Comparison of ENCODE assay signal across 23 cellular contexts in the genomic region with DNA sequence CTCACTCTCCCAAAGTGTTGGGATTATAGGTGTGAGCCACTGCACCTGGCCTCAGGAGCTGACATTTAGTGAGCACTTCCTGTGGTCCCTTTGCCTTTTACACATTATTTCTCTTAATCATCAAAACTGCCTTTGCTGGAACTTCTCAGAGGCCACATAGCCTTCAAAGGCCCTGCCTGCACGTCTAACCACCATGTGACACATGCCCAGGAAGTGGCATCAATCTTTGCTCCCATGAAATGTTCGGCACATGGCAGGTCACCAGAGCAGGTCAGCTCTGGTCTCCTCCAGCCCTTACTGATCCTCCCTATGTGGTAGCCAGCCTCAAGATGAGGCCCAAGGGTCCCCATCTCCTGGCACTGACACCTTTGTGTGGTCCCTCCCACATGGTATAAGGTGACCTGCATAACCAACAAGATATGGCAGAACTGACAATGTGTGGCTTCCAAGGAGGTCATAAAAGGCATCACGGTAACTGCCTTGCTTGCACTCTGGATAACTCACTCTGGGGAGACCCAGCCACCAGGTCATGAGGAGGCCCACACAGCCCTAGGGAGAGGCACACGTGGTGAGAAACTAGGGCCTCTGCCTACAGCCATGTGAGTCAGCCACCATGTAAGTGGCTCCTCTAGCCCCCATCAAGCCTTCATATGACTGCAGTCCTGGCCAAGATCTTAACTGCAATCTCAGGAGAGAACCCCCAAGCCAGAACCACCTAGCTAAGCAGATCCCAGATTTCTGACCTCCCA. TPM values are rescaled to one million over a fixed set of nuclear protein-coding genes. Genes with fewer than 3 reads are reported as not detected.
DNase-seq lines count a peak whose midpoint lies in the region; ATAC-seq, FAIRE-seq and TF ChIP-seq lines count a peak whose summit lies in the region.
"Had no signal": no experiment of that assay in that cellular context is flagged by ENCODE, and none has a peak within 500 bp of the region (broad histone marks: within the 10 kb centered on the region; RNA-seq: fewer than 3 reads in every experiment).

No MANE protein-coding gene starts in this region.

- no peak overlapping the region for H3K27ac Mint-ChIP-seq in activated CD4-positive, alpha-beta T cell treated with anti-CD3 and anti-CD28 coated beads, Interleukin-2, amount 10 ng/mL, durations not matched to agents 7 days and 5 days

- 42% methylated on average over 4 of the region's 4 CpGs for WGBS in HepG2 (ENCODE audit: low lambda C conversion rate)

- peaks cover under 1% of the 10 kb centered on the region; the same call in 1 of the 2 replicates for H3K4me1 ChIP-seq in HepG2 (ENCODE audit: insufficient read depth, low read length)
- H3K4me1 ChIP-seq: adrenal gland, BE2C, lower lobe of right lung, upper lobe of left lung had no signal

- no peaks in the 10 kb centered on the region for H3K36me3 Mint-ChIP-seq in activated CD4-positive, alpha-beta T cell treated with anti-CD3 and anti-CD28 coated beads, Interleukin-2, amount 10 ng/mL, durations not matched to agents 7 days and 5 days (ENCODE audit: low read depth)

- BruUV-seq in HepG2 (replicated peaks; lab: Mats Ljungman, UMichigan): no TSS peak

- H3K4me3 ChIP-seq in HepG2 (replicated peaks in 1 of 3; ENCODE audit: insufficient read depth in 1 of 3, low read depth in 2 of 3, low read length in 3 of 3): no peak overlapping the region
- H3K4me3 ChIP-seq: adrenal gland, hepatocyte, lower lobe of right lung, upper lobe of left lung had no signal

- H3K27ac ChIP-seq in HepG2 (ENCODE audit: extremely low read length, insufficient read depth, low read length): no peak overlapping the region
- H3K27ac ChIP-seq: adrenal gland, foreskin keratinocyte, hepatocyte, lower lobe of right lung, upper lobe of left lung had no signal

- POLR2A ChIA-PET in activated CD4-positive, alpha-beta T cell treated with anti-CD3 and anti-CD28 coated beads, Interleukin-2, amount 10 ng/mL, durations not matched to agents 7 days and 5 days (lab: Charles Lee): no interaction called here
- POLR2A ChIA-PET in HepG2 (lab: Yijun Ruan, JAX): no interaction called here

- TF ChIP-seq POLR2A in HepG2 (IDR thresholded peaks at IDR 0.05; ENCODE audit: insufficient read depth in 1 of 2, low read depth in 2 of 2, low read length in 2 of 2): no peak

- H3K79me2 ChIP-seq in HepG2 (ENCODE audit: insufficient read depth, low read length): no peaks in the 10 kb centered on the region
- H3K79me2 ChIP-seq: hepatocyte had no signal

- no peaks in the 10 kb centered on the region for H3K9me3 Mint-ChIP-seq in activated CD4-positive, alpha-beta T cell treated with anti-CD3 and anti-CD28 coated beads, Interleukin-2, amount 10 ng/mL, durations not matched to agents 7 days and 5 days

- no peaks in the 10 kb centered on the region for H4K20me1 ChIP-seq in HepG2 (ENCODE audit: insufficient read depth, low read length)

- H2AFZ ChIP-seq in HepG2 (ENCODE audit: low read length): no peak overlapping the region
- H2AFZ ChIP-seq: hepatocyte had no signal

- H3K27me3 ChIP-seq in HepG2 (ENCODE audit: control insufficient read depth in 1 of 2, insufficient read depth in 2 of 2, low read length in 2 of 2): peaks cover 5 to 27% of the 10 kb centered on the region in 2 experiments; a peak in 4 of 5 replicates
- H3K27me3 ChIP-seq: adrenal gland, BE2C, foreskin keratinocyte, hepatocyte, upper lobe of left lung had no signal

- ATAC-seq in HepG2: peak; percentile 50
- ATAC-seq in GM21381 (IDR thresholded peaks at IDR 0.05; ENCODE audit: unreplicated experiment): no peak
- ATAC-seq: foreskin keratinocyte had no signal

- TF ChIP-seq CTCF in HepG2 (CRISPR knock-in tag; IDR thresholded peaks at IDR 0.05): no peak

- in situ Hi-C loops in HepG2 (cut with HindIII; ENCODE audit: extremely low pct_ligation_motif_present, low pct_unique_long_range_greater_than_20kb): no loop called here

- peak; percentile 67 for DNase-seq in activated CD4-positive, alpha-beta T cell treated with anti-CD3 and anti-CD28 coated beads for 48 hours
- DNase-seq in activated CD4-positive, alpha-beta T cell treated with anti-CD3 and anti-CD28 coated beads, Interleukin-2, amount 10 ng/mL, durations not matched to agents 7 days and 5 days: no peak
- peak; percentile 7 for DNase-seq in AG08396 (ENCODE audit: low spot score)
- peak; percentile 60 to 69 for DNase-seq in activated T-cell treated with anti-CD3 and anti-CD28 coated beads, Interleukin-2, amount 50 U/mL, for 48 hours
- DNase-seq in HepG2 (ENCODE audit: low spot score): no peak
- DNase-seq in T1000 (lab: John Stamatoyannopoulos, UW): no peak
- DNase-seq in cerebellum (ENCODE audit: low spot score): no peak
- DNase-seq: adrenal gland, BE2C, foreskin keratinocyte, lower lobe of right lung, NCI-H1436 treated with DMSO at 0.1 percent for 48 hours, NCI-H2171, NCI-H526, nucleus accumbens, retina, SW 1271, upper lobe of left lung had no signal

- H3K9ac ChIP-seq in HepG2 (ENCODE audit: insufficient read depth, low read depth, low read length): no peak overlapping the region

- no peak for TF ChIP-seq RAD21 in HepG2 (CRISPR knock-in tag; IDR thresholded peaks at IDR 0.05)

- no peak for FAIRE-seq in HepG2 (lab: Jason Lieb, UNC)
- FAIRE-seq: G401.6, H54, islet of Langerhans had no signal

- CTCF ChIA-PET in activated CD4-positive, alpha-beta T cell treated with anti-CD3 and anti-CD28 coated beads, Interleukin-2, amount 10 ng/mL, durations not matched to agents 7 days and 5 days (lab: Charles Lee): interaction anchor here (0.5 to 4.8 kb wide), 3 partner anchors 11 to 759 kb away, joined by 3 to 36 read pairs (median 6); no protein-coding TSS in a partner anchor
- CTCF ChIA-PET in HepG2 (lab: Yijun Ruan, JAX; ENCODE audit: low intra/inter-chr PET ratio, low total read pairs): no interaction called here

- no peaks in the 10 kb centered on the region for H3K9me3 ChIP-seq in HepG2 (ENCODE audit: low read length)
- H3K9me3 ChIP-seq: adrenal gland, BE2C, lower lobe of right lung, upper lobe of left lung had no signal

- TF ChIP-seq EP300 in HepG2 (IDR thresholded peaks at IDR 0.05; ENCODE audit: low read depth in 2 of 2, low read length in 2 of 2) (no peak), HepG2 (CRISPR knock-in tag; IDR thresholded peaks at IDR 0.05; ENCODE audit: borderline replicate concordance) (no peak)

- no peak overlapping the region for H3K4me2 ChIP-seq in HepG2 (ENCODE audit: low read depth, low read length)
- H3K4me2 ChIP-seq: hepatocyte had no signal

- peaks cover 14% of the 10 kb centered on the region for H3K4me1 Mint-ChIP-seq in activated CD4-positive, alpha-beta T cell treated with anti-CD3 and anti-CD28 coated beads, Interleukin-2, amount 10 ng/mL, durations not matched to agents 7 days and 5 days

- intact Hi-C loops in HepG2 (cut with micrococcal nuclease; ENCODE audit: unreplicated experiment): no loop called here

- H3K27me3 Mint-ChIP-seq in activated CD4-positive, alpha-beta T cell treated with anti-CD3 and anti-CD28 coated beads, Interleukin-2, amount 10 ng/mL, durations not matched to agents 7 days and 5 days: no peaks in the 10 kb centered on the region

- no peaks in the 10 kb centered on the region for H3K36me3 ChIP-seq in HepG2 (replicated peaks in 1 of 2; ENCODE audit: control insufficient read depth in 1 of 2, insufficient read depth in 2 of 2, low read length in 2 of 2)
- H3K36me3 ChIP-seq: adrenal gland, BE2C, lower lobe of right lung, upper lobe of left lung had no signal

- H3K4me3 Mint-ChIP-seq in activated CD4-positive, alpha-beta T cell treated with anti-CD3 and anti-CD28 coated beads, Interleukin-2, amount 10 ng/mL, durations not matched to agents 7 days and 5 days: no peak overlapping the region

RNA-seq across cellular contexts. Expression of a gene that starts 28.8 kb away (rescaled TPM):
- 100 to 1,000 TPM; 291 to 318 TPM for total RNA-seq in activated CD4-positive, alpha-beta T cell treated with anti-CD3 and anti-CD28 coated beads, Interleukin-2, amount 10 ng/mL, durations not matched to agents 7 days and 5 days
- total RNA-seq in HepG2 (2016; rRNA removed; fragmentation: Illumina TruSeq; extraction: Trizol) (145 and 150 TPM in 2 replicates), cerebellum (17.6 TPM)
- 82.4 and 94.2 TPM in 2 replicates for total RNA-seq in HepG2 (2016; cell fraction: cytosol; rRNA removed; fragmentation: Illumina TruSeq; extraction: Trizol; ENCODE audit: low read depth)
- 136 and 144 TPM in 2 replicates for total RNA-seq in HepG2 (2016; cell fraction: insoluble cytoplasmic fraction; rRNA removed; fragmentation: Illumina TruSeq; extraction: Trizol)
- total RNA-seq in HepG2 (2016; cell fraction: membrane; rRNA removed; fragmentation: Illumina TruSeq; extraction: Trizol): 218 and 242 TPM in 2 replicates
- 54.7 and 67.6 TPM in 2 replicates for total RNA-seq in HepG2 (2016; cell fraction: nucleus; rRNA removed; fragmentation: Illumina TruSeq; extraction: Trizol)
- 110 and 117 TPM in 2 replicates for polyA plus RNA-seq in HepG2 (2011; rRNA removed)
- polyA plus RNA-seq in HepG2 (2011; cell fraction: cytosol; rRNA removed): 75.3 and 119 TPM in 2 replicates
- polyA plus RNA-seq in HepG2 (2011; cell fraction: nucleus; rRNA removed): 94.8 and 98.5 TPM in 2 replicates
- 124 and 156 TPM in 2 replicates for polyA plus RNA-seq in HepG2 (2012)
- polyA plus RNA-seq in HepG2 (2016; cell fraction: cytosol; fragmentation: Illumina TruSeq; extraction: Trizol; ENCODE audit: low read depth): 263 TPM in 2 replicates
- 365 and 450 TPM in 2 replicates for polyA plus RNA-seq in HepG2 (2016; cell fraction: insoluble cytoplasmic fraction; fragmentation: Illumina TruSeq; extraction: Trizol; ENCODE audit: low read depth)
- polyA plus RNA-seq in HepG2 (2016; cell fraction: membrane; fragmentation: Illumina TruSeq; extraction: Trizol; ENCODE audit: low read depth): 531 and 581 TPM in 2 replicates
- polyA plus RNA-seq in HepG2 (2016; cell fraction: nucleus; fragmentation: Illumina TruSeq; extraction: Trizol; ENCODE audit: insufficient read depth, low read depth): 216 and 222 TPM in 2 replicates
- 74.1 and 108 TPM in 2 replicates for polyA minus RNA-seq in HepG2 (2011; rRNA and poly(A)+ RNA removed; ENCODE audit: low replicate concordance)
- polyA minus RNA-seq in HepG2 (2011; cell fraction: cytosol; rRNA and poly(A)+ RNA removed): 75.7 and 94.8 TPM in 2 replicates
- polyA minus RNA-seq in HepG2 (2011; cell fraction: nucleus; rRNA and poly(A)+ RNA removed): 17.0 and 21.0 TPM in 2 replicates

RNA-seq across cellular contexts. Expression of a gene that starts 40.9 kb away (rescaled TPM):
- total RNA-seq in activated CD4-positive, alpha-beta T cell treated with anti-CD3 and anti-CD28 coated beads, Interleukin-2, amount 10 ng/mL, durations not matched to agents 7 days and 5 days: 10 to 100 TPM; 22.4 to 23.1 TPM
- total RNA-seq in HepG2 (2016; rRNA removed; fragmentation: Illumina TruSeq; extraction: Trizol) (11.2 and 15.3 TPM in 2 replicates), cerebellum (15.9 TPM)
- total RNA-seq in HepG2 (2016; cell fraction: cytosol; rRNA removed; fragmentation: Illumina TruSeq; extraction: Trizol; ENCODE audit: low read depth): 78.6 and 81.3 TPM in 2 replicates
- 9.2 and 15.5 TPM in 2 replicates for total RNA-seq in HepG2 (2016; cell fraction: insoluble cytoplasmic fraction; rRNA removed; fragmentation: Illumina TruSeq; extraction: Trizol)
- total RNA-seq in HepG2 (2016; cell fraction: membrane; rRNA removed; fragmentation: Illumina TruSeq; extraction: Trizol): 58.3 and 62.1 TPM in 2 replicates
- total RNA-seq in HepG2 (2016; cell fraction: nucleus; rRNA removed; fragmentation: Illumina TruSeq; extraction: Trizol): 7.2 and 10.1 TPM in 2 replicates
- polyA plus RNA-seq in HepG2 (2011; rRNA removed): 8.8 and 11.9 TPM in 2 replicates
- 9.0 and 13.2 TPM in 2 replicates for polyA plus RNA-seq in HepG2 (2011; cell fraction: cytosol; rRNA removed)
- polyA plus RNA-seq in HepG2 (2011; cell fraction: nucleus; rRNA removed): 14.4 and 18.0 TPM in 2 replicates
- polyA plus RNA-seq in HepG2 (2012): 3.4 and 5.5 TPM in 2 replicates
- polyA plus RNA-seq in HepG2 (2016; cell fraction: cytosol; fragmentation: Illumina TruSeq; extraction: Trizol; ENCODE audit: low read depth): 91.0 and 94.0 TPM in 2 replicates
- polyA plus RNA-seq in HepG2 (2016; cell fraction: insoluble cytoplasmic fraction; fragmentation: Illumina TruSeq; extraction: Trizol; ENCODE audit: low read depth): 9.6 and 11.4 TPM in 2 replicates
- polyA plus RNA-seq in HepG2 (2016; cell fraction: membrane; fragmentation: Illumina TruSeq; extraction: Trizol; ENCODE audit: low read depth): 61.6 and 63.3 TPM in 2 replicates
- 13.3 and 16.8 TPM in 2 replicates for polyA plus RNA-seq in HepG2 (2016; cell fraction: nucleus; fragmentation: Illumina TruSeq; extraction: Trizol; ENCODE audit: insufficient read depth, low read depth)
- 13.5 and 15.5 TPM in 2 replicates for polyA minus RNA-seq in HepG2 (2011; rRNA and poly(A)+ RNA removed; ENCODE audit: low replicate concordance)
- 3.9 and 4.0 TPM in 2 replicates for polyA minus RNA-seq in HepG2 (2011; cell fraction: cytosol; rRNA and poly(A)+ RNA removed)
- polyA minus RNA-seq in HepG2 (2011; cell fraction: nucleus; rRNA and poly(A)+ RNA removed): 5.6 and 6.4 TPM in 2 replicates

Comparison
In these comparisons a context has a peak if more than half of its experiments do, and no peak if none do; other contexts are left out.
1. DNase-seq: peak in activated CD4-positive, alpha-beta T cell treated with anti-CD3 and anti-CD28 coated beads for 48 hours (single experiment), AG08396 (single experiment) and activated T-cell treated with anti-CD3 and anti-CD28 coated beads, Interleukin-2, amount 50 U/mL, for 48 hours (2 of 2); none in activated CD4-positive, alpha-beta T cell treated with anti-CD3 and anti-CD28 coated beads, Interleukin-2, amount 10 ng/mL, durations not matched to agents 7 days and 5 days (single experiment), HepG2 (single experiment), T1000 (single experiment) and cerebellum (single experiment).